ENCODE assay signal across 9 cellular contexts in the genomic region with DNA sequence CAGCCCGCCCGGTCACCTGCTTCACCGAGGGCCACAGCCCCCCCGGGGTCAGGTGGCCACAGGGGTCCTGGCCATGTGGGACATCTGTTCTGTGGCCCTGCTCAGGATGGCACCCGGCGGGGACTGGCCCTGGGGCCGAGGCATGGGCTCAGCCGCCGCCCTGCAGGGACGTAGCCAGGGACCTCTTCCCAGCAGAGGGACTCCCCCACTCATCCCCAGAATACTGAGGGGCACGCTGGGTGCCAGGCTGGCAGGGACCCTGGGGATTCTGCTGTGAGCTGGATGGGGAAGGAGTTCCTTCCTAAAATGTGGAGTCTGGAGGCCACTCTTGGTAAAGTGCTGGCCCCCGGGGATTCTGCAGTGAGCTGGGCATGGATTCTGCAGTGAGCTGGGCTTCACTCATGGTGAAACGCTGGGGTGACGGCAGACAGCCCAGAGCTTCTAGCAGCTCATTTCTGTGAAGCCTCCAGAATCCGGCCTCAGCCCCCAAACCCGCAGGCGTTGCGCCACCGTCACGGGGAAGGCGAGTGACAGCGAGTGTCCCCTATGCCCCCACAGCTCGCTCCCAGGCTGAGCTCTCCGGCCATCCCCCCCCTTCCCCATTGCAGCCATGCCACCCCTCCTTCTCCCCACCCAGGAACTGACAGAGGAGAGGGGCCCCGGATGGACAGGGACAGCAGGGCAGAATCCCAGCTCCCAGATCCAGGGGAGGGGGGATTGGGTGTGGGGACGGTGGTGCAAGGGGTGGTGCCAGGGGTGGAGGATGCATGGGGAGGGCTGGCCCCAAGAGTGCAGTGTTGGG. TPM values are rescaled to one million over a fixed set of nuclear protein-coding genes. Genes with fewer than 3 reads are reported as not detected.
A peak's percentile ranks its signal among the peaks of the same experiment; 100 is the strongest.
DNase-seq lines count a peak whose midpoint lies in the region; ATAC-seq and TF ChIP-seq lines count a peak whose summit lies in the region.
"Had no signal": no experiment of that assay in that cellular context is flagged by ENCODE, and none has a peak within 500 bp of the region (broad histone marks: within the 10 kb centered on the region; RNA-seq: fewer than 3 reads in every experiment).

No MANE protein-coding gene starts in this region.

- no peaks in the 10 kb centered on the region for H3K9me2 ChIP-seq in OCI-LY7 (ENCODE audit: insufficient read depth, low read length)

- BruUV-seq in OCI-LY7 (replicated peaks; lab: Mats Ljungman, UMichigan), result no TSS peak

- peak overlapping the region; percentile 83 to 94 (median 93) for H3K9ac ChIP-seq in BLaER1 treated with 17β-estradiol and CSF1 and Interleukin-3, amounts not matched to agents 10 nM and 100 nM

- peak overlapping the region; percentile 77 to 94 for H3K27ac Mint-ChIP-seq in activated naive CD4-positive, alpha-beta T cell treated with anti-CD3 and anti-CD28 coated beads, Interleukin-2, amount 50 U/mL, for 72 hours

- H3K4me3 ChIP-seq in BLaER1 treated with 17β-estradiol and CSF1 and Interleukin-3, amounts not matched to agents 10 nM and 100 nM, result peak overlapping the region; percentile 59 to 100 (median 95)
- peak overlapping the region; percentile 32; the same call in 1 of the 2 replicates for H3K4me3 ChIP-seq in H7 (ENCODE audit: insufficient read depth, low read depth, low read length)
- H3K4me3 ChIP-seq in muscle layer of duodenum (ENCODE audit: low read depth in 1 of 2, low read length in 2 of 2), result peak overlapping the region; percentile 32 to 52
- H3K4me3 ChIP-seq in OCI-LY7 (ENCODE audit: low read depth, low read length, poor library complexity, severe bottlenecking), result no peak overlapping the region

- peaks cover 0 to 7% (median 0%) of the 10 kb centered on the region in 11 experiments; a peak in 4 of 22 replicates for H3K9me3 ChIP-seq in BLaER1 treated with 17β-estradiol and CSF1 and Interleukin-3, amounts not matched to agents 10 nM and 100 nM (replicated peaks in 1 of 11)
- no peaks in the 10 kb centered on the region for H3K9me3 ChIP-seq in muscle layer of duodenum (ENCODE audit: control insufficient read depth in 1 of 2, low read length in 2 of 2)
- no peaks in the 10 kb centered on the region for H3K9me3 ChIP-seq in OCI-LY7 (ENCODE audit: low read length)

- H3K4me2 ChIP-seq in BLaER1 treated with 17β-estradiol and CSF1 and Interleukin-3, amounts not matched to agents 10 nM and 100 nM, result peak overlapping the region; percentile 94 to 100 (median 97)
- no peak overlapping the region for H3K4me2 ChIP-seq in OCI-LY7 (ENCODE audit: low read length)

- no peaks in the 10 kb centered on the region for H3K9me3 Mint-ChIP-seq in activated naive CD4-positive, alpha-beta T cell treated with anti-CD3 and anti-CD28 coated beads, Interleukin-2, amount 50 U/mL, for 72 hours

- peak overlapping the region; percentile 70 to 99 (median 96) for H3K27ac ChIP-seq in BLaER1 treated with 17β-estradiol and CSF1 and Interleukin-3, amounts not matched to agents 10 nM and 100 nM
- H3K27ac ChIP-seq in muscle layer of duodenum (ENCODE audit: low read length) (no peak overlapping the region), OCI-LY7 (ENCODE audit: low read depth, low read length, poor library complexity, severe bottlenecking) (no peak overlapping the region)

- peaks cover 22 to 31% of the 10 kb centered on the region in 2 donors for H3K36me3 Mint-ChIP-seq in activated naive CD4-positive, alpha-beta T cell treated with anti-CD3 and anti-CD28 coated beads, Interleukin-2, amount 50 U/mL, for 72 hours

- no peak for TF ChIP-seq CTCF in OCI-LY7 (conservative IDR thresholded peaks at IDR 0.05; ENCODE audit: low read length)

- POLR2A ChIA-PET in OCI-LY7 (lab: Charles Lee), result interaction anchor here (1.1 kb wide), 1 partner anchor 21 kb away, joined by 3 read pairs; no protein-coding TSS in a partner anchor

- H3K79me2 ChIP-seq in OCI-LY7 (ENCODE audit: insufficient read depth, low read depth, low read length), result no peaks in the 10 kb centered on the region

- CTCF ChIA-PET in OCI-LY7 (lab: Charles Lee; ENCODE audit: unreplicated experiment), result interaction anchor here (0.6 to 1.1 kb wide), 3 partner anchors 8 to 720 kb away, joined by 3 to 8 read pairs (median 3); no protein-coding TSS in a partner anchor

- H4K20me1 ChIP-seq in BLaER1 treated with 17β-estradiol and CSF1 and Interleukin-3, amounts not matched to agents 10 nM and 100 nM, result peaks cover 19 to 61% (median 59%) of the 10 kb centered on the region in 11 experiments; a peak in 21 of 22 replicates
- no peaks in the 10 kb centered on the region for H4K20me1 ChIP-seq in OCI-LY7 (ENCODE audit: insufficient read depth, low read length)

- DNase-seq in H7 (peak; percentile 79), OCI-LY7 (ENCODE audit: low spot score) (no peak), NCI-H2196 treated with DMSO at 0.1 percent for 48 hours (lab: John Stamatoyannopoulos, UW; ENCODE audit: unreplicated experiment) (no peak)
- DNase-seq in activated naive CD4-positive, alpha-beta T cell treated with anti-CD3 and anti-CD28 coated beads, Interleukin-2, amount 50 U/mL, for 72 hours (ENCODE audit: low spot score in 2 of 2), result no peak
- DNase-seq: GDM1 had no signal

- H2AFZ ChIP-seq in OCI-LY7 (ENCODE audit: low read length), result no peak overlapping the region

- H3K4me1 ChIP-seq in BLaER1 treated with 17β-estradiol and CSF1 and Interleukin-3, amounts not matched to agents 10 nM and 100 nM, result peaks cover 76 to 97% (median 83%) of the 10 kb centered on the region in 10 experiments
- H3K4me1 ChIP-seq in muscle layer of duodenum (ENCODE audit: control insufficient read depth in 1 of 2, insufficient read depth in 2 of 2, low read length in 2 of 2), result no peaks in the 10 kb centered on the region
- peaks cover 15% of the 10 kb centered on the region for H3K4me1 ChIP-seq in OCI-LY7 (ENCODE audit: insufficient read depth, low read length, poor library complexity, severe bottlenecking)

- peaks cover 0 to 67% (median 35%) of the 10 kb centered on the region in 11 experiments; a peak in 18 of 22 replicates for H3K36me3 ChIP-seq in BLaER1 treated with 17β-estradiol and CSF1 and Interleukin-3, amounts not matched to agents 10 nM and 100 nM
- H3K36me3 ChIP-seq in H7 (replicated peaks; ENCODE audit: control insufficient read depth, insufficient read depth, low read length) (no peaks in the 10 kb centered on the region), muscle layer of duodenum (ENCODE audit: control insufficient read depth in 1 of 2, insufficient read depth in 2 of 2, low read length in 2 of 2) (no peaks in the 10 kb centered on the region), OCI-LY7 (ENCODE audit: insufficient read depth, low read length) (no peaks in the 10 kb centered on the region)

- ATAC-seq in activated naive CD4-positive, alpha-beta T cell treated with anti-CD3 and anti-CD28 coated beads, Interleukin-2, amount 50 U/mL, for 72 hours, result peak; percentile 10 to 49
- no peak for ATAC-seq in HG03025 (IDR thresholded peaks at IDR 0.05; ENCODE audit: low FRiP score, unreplicated experiment)
- no peak for ATAC-seq in HG02938 (IDR thresholded peaks at IDR 0.05; ENCODE audit: unreplicated experiment)

- intact Hi-C loops in OCI-LY7 (cut with micrococcal nuclease; ENCODE audit: unreplicated experiment), result no loop called here

- H3K27me3 ChIP-seq in BLaER1 treated with 17β-estradiol and CSF1 and Interleukin-3, amounts not matched to agents 10 nM and 100 nM, result no peaks in the 10 kb centered on the region
- H3K27me3 ChIP-seq in H7 (ENCODE audit: control insufficient read depth, insufficient read depth, low read length), result peaks cover 59% of the 10 kb centered on the region
- no peaks in the 10 kb centered on the region for H3K27me3 ChIP-seq in muscle layer of duodenum (ENCODE audit: low read depth, low read length)

RNA-seq across cellular contexts. Expression of a gene that starts 1.4 kb away (rescaled TPM):
- 1.4 and 2.4 TPM in 2 replicates for total RNA-seq in H7 (2014; rRNA removed; shearing (Covaris generic))
- total RNA-seq in activated naive CD4-positive, alpha-beta T cell treated with anti-CD3 and anti-CD28 coated beads, Interleukin-2, amount 50 U/mL, for 72 hours, result 100 to 1,000 TPM; 151 to 272 TPM
- 4.2 and 11.6 TPM in 2 replicates for total RNA-seq in OCI-LY7 (2014; rRNA removed; shearing (Covaris generic))
- total RNA-seq in OCI-LY7 (2022), result 60.8 and 78.9 TPM in 2 replicates

RNA-seq across cellular contexts. Expression of a gene that starts 20.5 kb away (rescaled TPM):
- 30.3 and 35.0 TPM in 2 replicates for total RNA-seq in H7 (2014; rRNA removed; shearing (Covaris generic))
- total RNA-seq in activated naive CD4-positive, alpha-beta T cell treated with anti-CD3 and anti-CD28 coated beads, Interleukin-2, amount 50 U/mL, for 72 hours, result 10 to 100 TPM; 25.3 to 63.9 TPM
- total RNA-seq in OCI-LY7 (2014; rRNA removed; shearing (Covaris generic)), result 18.6 and 37.0 TPM in 2 replicates
- total RNA-seq in OCI-LY7 (2022), result 53.3 and 61.6 TPM in 2 replicates

RNA-seq across cellular contexts. Expression of a gene that starts 45.8 kb away (rescaled TPM):
- 117 and 134 TPM in 2 replicates for total RNA-seq in H7 (2014; rRNA removed; shearing (Covaris generic))
- 10 to 100 TPM; 61.7 to 99.8 TPM for total RNA-seq in activated naive CD4-positive, alpha-beta T cell treated with anti-CD3 and anti-CD28 coated beads, Interleukin-2, amount 50 U/mL, for 72 hours
- 38.3 and 38.9 TPM in 2 replicates for total RNA-seq in OCI-LY7 (2014; rRNA removed; shearing (Covaris generic))
- 56.3 and 58.1 TPM in 2 replicates for total RNA-seq in OCI-LY7 (2022)

Comparison
In these comparisons a context has a peak if more than half of its experiments do, and no peak if none do; other contexts are left out.
1. H3K27ac ChIP-seq: peak in BLaER1 treated with 17β-estradiol and CSF1 and Interleukin-3, amounts not matched to agents 10 nM and 100 nM (11 of 11); none in muscle layer of duodenum (single experiment) and OCI-LY7 (single experiment).
2. ATAC-seq: peak in activated naive CD4-positive, alpha-beta T cell treated with anti-CD3 and anti-CD28 coated beads, Interleukin-2, amount 50 U/mL, for 72 hours (2 of 2); none in HG03025 (single experiment) and HG02938 (single experiment).